In the genomic region with DNA sequence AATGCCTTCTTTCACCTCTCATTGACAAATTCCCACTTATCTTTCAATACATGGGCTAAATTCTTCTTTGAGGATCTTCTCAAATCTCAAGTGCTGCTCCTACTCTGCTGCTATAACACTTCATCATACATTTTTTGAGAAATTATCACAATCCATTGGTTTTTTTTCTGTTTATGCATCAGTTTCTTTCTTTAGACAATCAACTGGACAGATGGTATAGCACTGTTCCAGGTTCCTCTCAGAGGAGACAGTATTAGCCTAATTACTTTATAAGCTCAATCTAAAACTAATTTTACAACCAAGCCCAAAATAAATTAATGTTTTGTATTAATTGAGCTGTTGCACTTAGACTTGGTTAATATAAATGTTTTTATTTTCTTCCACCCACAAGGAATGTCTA, we compare ENCODE assay signal across 2 cellular contexts.
DNase-seq lines count a peak whose midpoint lies in the region.
"Not testable (repeated sequence)": the region's sequence is repeated elsewhere in the genome, so short reads cannot be mapped to it uniquely, and the experiment has no call there.

No MANE protein-coding gene starts in this region.

- DNase-seq in G401 (ENCODE audit: low spot score) (peak; percentile 71), cerebellar cortex (ENCODE audit: low spot score) (peak; percentile 59)

- in situ Hi-C loops in G401 (cut with HindIII; ENCODE audit: low sequenced_read_pairs), result not testable (repeated sequence)
